ENCODE assay signal across 24 cellular contexts in the genomic region with DNA sequence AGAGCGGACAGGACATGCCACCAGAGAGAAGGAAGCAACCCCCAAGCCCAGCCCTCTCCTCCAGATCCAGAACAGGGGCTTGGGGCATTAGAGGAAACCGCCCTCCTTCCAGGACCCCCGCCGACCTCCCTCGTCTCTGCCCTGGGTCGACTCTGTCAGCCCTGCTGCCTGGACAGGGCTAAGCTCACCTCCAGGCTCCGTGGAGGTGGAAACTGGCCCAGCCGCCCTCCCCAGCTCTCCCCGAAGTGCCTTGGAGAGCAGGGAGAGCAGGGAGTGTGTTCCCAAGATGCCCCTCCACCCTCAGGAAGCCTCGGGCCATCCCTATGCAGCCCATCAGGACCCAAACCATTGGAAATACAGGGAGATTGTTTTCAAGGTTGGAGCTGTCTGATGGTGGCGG. TPM values are rescaled to one million over a fixed set of nuclear protein-coding genes. Genes with fewer than 3 reads are reported as not detected.
A peak's percentile ranks its signal among the peaks of the same experiment; 100 is the strongest.
DNase-seq lines count a peak whose midpoint lies in the region; ATAC-seq, FAIRE-seq and TF ChIP-seq lines count a peak whose summit lies in the region.
"Had no signal": no experiment of that assay in that cellular context is flagged by ENCODE, and none has a peak within 500 bp of the region (broad histone marks: within the 10 kb centered on the region; RNA-seq: fewer than 3 reads in every experiment).

No MANE protein-coding gene starts in this region.

- H4K20me1 ChIP-seq in BLaER1 treated with 17β-estradiol and CSF1 and Interleukin-3, amounts not matched to agents 10 nM and 100 nM: peaks cover 0 to 14% (median 0%) of the 10 kb centered on the region in 11 experiments; a peak in 2 of 22 replicates
- H4K20me1 ChIP-seq in GM23338 (replicated peaks; ENCODE audit: insufficient read depth) (no peaks in the 10 kb centered on the region), neural progenitor cell (ENCODE audit: low read depth) (no peaks in the 10 kb centered on the region)

- H3K27me3 Mint-ChIP-seq in GM23338 (ENCODE audit: insufficient read depth, low read depth, poor library complexity) (peaks cover 3% of the 10 kb centered on the region), neural progenitor cell (ENCODE audit: insufficient read depth, low read depth) (peaks cover 32% of the 10 kb centered on the region)
- H3K27me3 Mint-ChIP-seq in activated T-cell treated with anti-CD3 and anti-CD28 coated beads, Interleukin-2, amount 50 U/mL, for 72 hours (ENCODE audit: low read depth): no peaks in the 10 kb centered on the region

- H2AFZ ChIP-seq in GM23338 (no peak overlapping the region), neural progenitor cell (replicated peaks) (no peak overlapping the region)

- no peaks in the 10 kb centered on the region for H3K27me3 ChIP-seq in BLaER1 treated with 17β-estradiol and CSF1 and Interleukin-3, amounts not matched to agents 10 nM and 100 nM
- no peaks in the 10 kb centered on the region for H3K27me3 ChIP-seq in GM23338 (ENCODE audit: insufficient read depth)
- no peaks in the 10 kb centered on the region for H3K27me3 ChIP-seq in neural progenitor cell
- no peaks in the 10 kb centered on the region for H3K27me3 ChIP-seq in thyroid gland

- no peaks in the 10 kb centered on the region for H3K79me2 ChIP-seq in GM23338 (replicated peaks; ENCODE audit: insufficient read depth)
- no peaks in the 10 kb centered on the region for H3K79me2 ChIP-seq in neural progenitor cell (ENCODE audit: low read depth)

- H3K36me3 Mint-ChIP-seq in GM23338 (ENCODE audit: low read depth): no peaks in the 10 kb centered on the region; the same call in 2 of the 3 replicates
- no peaks in the 10 kb centered on the region for H3K36me3 Mint-ChIP-seq in neural progenitor cell
- no peaks in the 10 kb centered on the region for H3K36me3 Mint-ChIP-seq in activated T-cell treated with anti-CD3 and anti-CD28 coated beads, Interleukin-2, amount 50 U/mL, for 72 hours (ENCODE audit: insufficient read depth in 2 of 2)
- H3K36me3 Mint-ChIP-seq: CD8-positive, alpha-beta memory T cell; IgD-negative memory B cell had no signal

- no peaks in the 10 kb centered on the region for H3K9me3 ChIP-seq in BLaER1 treated with 17β-estradiol and CSF1 and Interleukin-3, amounts not matched to agents 10 nM and 100 nM (replicated peaks in 1 of 11)
- H3K9me3 ChIP-seq in neural progenitor cell (ENCODE audit: low read depth) (no peaks in the 10 kb centered on the region), thyroid gland (no peaks in the 10 kb centered on the region)
- H3K9me3 ChIP-seq: SJSA1 had no signal

- no peaks in the 10 kb centered on the region for H3K9me2 ChIP-seq in GM23338 (ENCODE audit: insufficient read depth)

- TF ChIP-seq POLR2A in thyroid gland (IDR thresholded peaks at IDR 0.05): no peak
- TF ChIP-seq POLR2A in GM12891 (IDR thresholded peaks at IDR 0.05; ENCODE audit: low read depth, low read length): no peak

- peak overlapping the region in 2 of 11 experiments; percentile 37 to 51; a peak in 2 of 22 replicates for H3K9ac ChIP-seq in BLaER1 treated with 17β-estradiol and CSF1 and Interleukin-3, amounts not matched to agents 10 nM and 100 nM
- H3K9ac ChIP-seq in neural progenitor cell: no peak overlapping the region

- H3K9me3 Mint-ChIP-seq in GM23338 (no peaks in the 10 kb centered on the region), neural progenitor cell (no peaks in the 10 kb centered on the region)
- no peaks in the 10 kb centered on the region for H3K9me3 Mint-ChIP-seq in activated T-cell treated with anti-CD3 and anti-CD28 coated beads, Interleukin-2, amount 50 U/mL, for 72 hours
- H3K9me3 Mint-ChIP-seq: CD8-positive, alpha-beta memory T cell; IgD-negative memory B cell had no signal

- no peak overlapping the region for H3K27ac ChIP-seq in BLaER1 treated with 17β-estradiol and CSF1 and Interleukin-3, amounts not matched to agents 10 nM and 100 nM
- H3K27ac ChIP-seq in GM23338 (ENCODE audit: low read depth) (no peak overlapping the region), neural progenitor cell (no peak overlapping the region), thyroid gland (peak overlapping the region in 2 of 3 donors; percentile 88 to 92), caudate nucleus (ENCODE audit: low read depth, low read length) (no peak overlapping the region)
- H3K27ac ChIP-seq: SJSA1 had no signal

- H3F3A ChIP-seq in GM23338 (replicated peaks; ENCODE audit: low read depth) (no peaks in the 10 kb centered on the region), neural progenitor cell (ENCODE audit: low read depth) (peaks cover 8% of the 10 kb centered on the region)

- H3K4me1 Mint-ChIP-seq in GM23338 (peaks cover 24% of the 10 kb centered on the region), neural progenitor cell (peaks cover 57% of the 10 kb centered on the region)
- H3K4me1 Mint-ChIP-seq in activated T-cell treated with anti-CD3 and anti-CD28 coated beads, Interleukin-2, amount 50 U/mL, for 72 hours (ENCODE audit: low read depth): no peaks in the 10 kb centered on the region
- H3K4me1 Mint-ChIP-seq: CD8-positive, alpha-beta memory T cell; IgD-negative memory B cell had no signal

- intact Hi-C loops in thyroid gland (cut with DNase I): no loop called here

- peak overlapping the region in 9 of 11 experiments; percentile 39 to 87 (median 71); a peak in 17 of 22 replicates for H3K4me2 ChIP-seq in BLaER1 treated with 17β-estradiol and CSF1 and Interleukin-3, amounts not matched to agents 10 nM and 100 nM
- H3K4me2 ChIP-seq in GM23338 (no peak overlapping the region), neural progenitor cell (no peak overlapping the region)

- TF ChIP-seq CTCF in GM23338 (conservative IDR thresholded peaks at IDR 0.05; ENCODE audit: low read depth in 2 of 2) (no peak), neural progenitor cell (IDR thresholded peaks at IDR 0.05) (no peak), thyroid gland (IDR thresholded peaks at IDR 0.05) (no peak)

- no peak for FAIRE-seq in GM12891 (lab: Jason Lieb, UNC)
- FAIRE-seq: GM12892, H54 had no signal

- WGBS in thyroid gland, 2 donors: 64 to 87% methylated on average over 7 to 9 of the region's 11 CpGs

- peaks cover 0 to 66% (median 55%) of the 10 kb centered on the region in 10 experiments; a peak in 16 of 20 replicates for H3K4me1 ChIP-seq in BLaER1 treated with 17β-estradiol and CSF1 and Interleukin-3, amounts not matched to agents 10 nM and 100 nM
- H3K4me1 ChIP-seq in GM23338 (ENCODE audit: insufficient read depth) (no peaks in the 10 kb centered on the region), neural progenitor cell (peaks cover 43% of the 10 kb centered on the region), thyroid gland (peaks cover 47 to 58% of the 10 kb centered on the region in 2 donors)
- H3K4me1 ChIP-seq: SJSA1 had no signal

- H3K27ac Mint-ChIP-seq in GM23338 (no peak overlapping the region), neural progenitor cell (peak overlapping the region; percentile 25)
- H3K27ac Mint-ChIP-seq in activated T-cell treated with anti-CD3 and anti-CD28 coated beads, Interleukin-2, amount 50 U/mL, for 72 hours: no peak overlapping the region
- H3K27ac Mint-ChIP-seq: CD8-positive, alpha-beta memory T cell; IgD-negative memory B cell had no signal

- DNase-seq in GM23338 (ENCODE audit: low spot score): no peak
- no peak for DNase-seq in neural progenitor cell (ENCODE audit: low spot score)
- DNase-seq in thyroid gland: no peak
- no peak for DNase-seq in caudate nucleus (lab: John Stamatoyannopoulos, UW)
- DNase-seq in GM12891 (ENCODE audit: insufficient read length, low spot score): no peak
- DNase-seq in activated T-cell treated with anti-CD3 and anti-CD28 coated beads, Interleukin-2, amount 50 U/mL, for 72 hours: no peak
- DNase-seq: C1 segment of cervical spinal cord; Calu3; CD8-positive, alpha-beta memory T cell; DMS153; Karpas-422; NCI-H1694; NCI-H2081; NCI-H2171 treated with DMSO at 0.1 percent for 48 hours; NCI-H524 treated with DMSO at 0.1 percent for 48 hours; NCI-H82 had no signal

- no peak overlapping the region for H3K4me3 ChIP-seq in BLaER1 treated with 17β-estradiol and CSF1 and Interleukin-3, amounts not matched to agents 10 nM and 100 nM
- no peak overlapping the region for H3K4me3 ChIP-seq in GM23338
- no peak overlapping the region for H3K4me3 ChIP-seq in neural progenitor cell
- no peak overlapping the region for H3K4me3 ChIP-seq in thyroid gland (replicated peaks in 1 of 3)
- H3K4me3 ChIP-seq: SJSA1 had no signal

- H3K4me3 Mint-ChIP-seq in GM23338 (no peak overlapping the region), neural progenitor cell (no peak overlapping the region)
- H3K4me3 Mint-ChIP-seq in activated T-cell treated with anti-CD3 and anti-CD28 coated beads, Interleukin-2, amount 50 U/mL, for 72 hours: no peak overlapping the region
- H3K4me3 Mint-ChIP-seq: IgD-negative memory B cell had no signal

- no peaks in the 10 kb centered on the region for H3K36me3 ChIP-seq in BLaER1 treated with 17β-estradiol and CSF1 and Interleukin-3, amounts not matched to agents 10 nM and 100 nM
- H3K36me3 ChIP-seq in GM23338 (ENCODE audit: insufficient read depth) (no peaks in the 10 kb centered on the region), neural progenitor cell (no peaks in the 10 kb centered on the region), thyroid gland (no peaks in the 10 kb centered on the region)
- H3K36me3 ChIP-seq: SJSA1 had no signal

- peak; percentile 17; the same call in 2 of the 3 replicates for ATAC-seq in GM23338
- no peak for ATAC-seq in activated T-cell treated with anti-CD3 and anti-CD28 coated beads, Interleukin-2, amount 50 U/mL, for 72 hours (replicated peaks in 1 of 2)
- ATAC-seq: Panc1 had no signal

TF ChIP-seq in GM23338, 12 proteins besides CTCF, POLR2A, EP300 and RAD21 (continues in another document):
- no peak for TF ChIP-seq ZNF114 (CRISPR knock-in tag; IDR thresholded peaks at IDR 0.05)
- no peak for TF ChIP-seq NANOG (IDR thresholded peaks at IDR 0.05; ENCODE audit: borderline replicate concordance)
- TF ChIP-seq STAT1 (IDR thresholded peaks at IDR 0.05; ENCODE audit: unreplicated experiment): no peak
- no peak for TF ChIP-seq EZH2phosphoT487 (IDR thresholded peaks at IDR 0.05; ENCODE audit: unreplicated experiment)

TF ChIP-seq in GM12891, 5 proteins besides CTCF, POLR2A, EP300 and RAD21:
- TF ChIP-seq POLR2AphosphoS5 (IDR thresholded peaks at IDR 0.05; ENCODE audit: low read depth, low read length): no peak
- no peak for TF ChIP-seq PAX5 (IDR thresholded peaks at IDR 0.05; ENCODE audit: insufficient read depth, low read length, severe bottlenecking)
- TF ChIP-seq TAF1 (IDR thresholded peaks at IDR 0.05; ENCODE audit: low read depth, low read length): no peak

RNA-seq across cellular contexts. Expression of gene ANO1, which starts 26.8 kb away (rescaled TPM):
- 3.4 and 3.9 TPM in 2 replicates for total RNA-seq in GM23338 (2014; rRNA removed; shearing (Covaris generic))
- 1.3 and 1.4 TPM in 2 replicates for polyA plus RNA-seq in GM23338 (2016; fragmentation: Nextera tagmentation; extraction: Ambion mirVana)
- total RNA-seq in neural progenitor cell (ENCODE audit: low replicate concordance) (0.19 TPM in 1 of 2 replicates, not detected in the other), thyroid gland (10 to 100 TPM; 25.8 to 56.2 (median 35.3) TPM)
- polyA plus RNA-seq in GM12891 (2012; ENCODE audit: low read depth, missing spikeins): 0.24 TPM
- not detected for total RNA-seq in activated T-cell treated with anti-CD3 and anti-CD28 coated beads, Interleukin-2, amount 50 U/mL, for 72 hours
- total RNA-seq: CD8-positive, alpha-beta memory T cell; G401; M059J had no signal
- polyA plus RNA-seq: CD8-positive, alpha-beta memory T cell; IgD-negative memory B cell had no signal

Comparison
In these comparisons a context has a peak if more than half of its experiments do, and no peak if none do; other contexts are left out.
1. H3K27ac ChIP-seq: peak in thyroid gland (2 of 3); none in BLaER1 treated with 17β-estradiol and CSF1 and Interleukin-3, amounts not matched to agents 10 nM and 100 nM (0 of 11), GM23338 (single experiment), neural progenitor cell (single experiment) and caudate nucleus (single experiment).
2. H3K4me2 ChIP-seq: peak in BLaER1 treated with 17β-estradiol and CSF1 and Interleukin-3, amounts not matched to agents 10 nM and 100 nM (9 of 11); none in GM23338 (single experiment) and neural progenitor cell (single experiment).